Comparison of ENCODE assay signal across 9 cellular contexts in the genomic region with DNA sequence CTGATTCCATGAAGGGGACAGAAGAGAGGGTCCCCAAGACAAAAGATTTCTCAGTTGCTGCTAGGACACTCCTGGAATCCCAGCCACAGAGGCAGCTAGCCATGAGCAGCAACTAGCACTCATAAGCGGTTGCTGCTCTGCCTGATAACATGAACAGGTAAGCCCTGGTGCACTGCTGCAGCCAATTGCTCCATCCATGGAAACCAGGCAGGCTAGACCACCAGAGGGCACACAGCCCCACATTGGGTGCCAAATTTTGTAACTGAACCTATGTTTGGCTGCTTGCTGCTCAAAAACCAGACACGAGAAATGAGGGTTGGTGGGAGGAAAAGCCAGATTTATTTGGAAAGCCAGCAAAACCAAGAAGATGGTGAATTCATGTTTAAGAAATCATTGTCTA.
DNase-seq lines count a peak whose midpoint lies in the region; ATAC-seq and TF ChIP-seq lines count a peak whose summit lies in the region.
"Had no signal": no experiment of that assay in that cellular context is flagged by ENCODE, and none has a peak within 500 bp of the region (broad histone marks: within the 10 kb centered on the region; RNA-seq: fewer than 3 reads in every experiment).

No MANE protein-coding gene starts in this region.

- no peak overlapping the region for H3K4me3 ChIP-seq in astrocyte of the spinal cord (ENCODE audit: low read depth, low read length)
- H3K4me3 ChIP-seq: SK-N-MC had no signal

- TF ChIP-seq CTCF in astrocyte of the spinal cord (IDR thresholded peaks at IDR 0.05; ENCODE audit: low read depth, low read length), result peak; percentile 35

- ATAC-seq in GM18867 (IDR thresholded peaks at IDR 0.05; ENCODE audit: unreplicated experiment) (no peak), HG02938 (IDR thresholded peaks at IDR 0.05; ENCODE audit: unreplicated experiment) (no peak)

- in situ Hi-C loops in astrocyte of the spinal cord (cut with HindIII; ENCODE audit: low sequenced_read_pairs), result no loop called here

- DNase-seq in NCI-H1694 (lab: John Stamatoyannopoulos, UW) (peak; percentile 46), NCI-H1694 treated with DMSO at 0.1 percent for 48 hours (lab: John Stamatoyannopoulos, UW) (no peak), NCI-H69 (lab: John Stamatoyannopoulos, UW) (peak; percentile 61), astrocyte of the spinal cord (ENCODE audit: low read depth, low spot score) (no peak), GM19240 (ENCODE audit: insufficient read length, low spot score) (no peak)
- DNase-seq in stimulated activated CD4-positive, alpha-beta T cell treated with anti-CD3 and anti-CD28 coated beads, Interleukin-1b, Interleukin-23, amount 100 ng/mL, for 4 hours (ENCODE audit: low read depth in 2 of 2), result peak; percentile 15 to 17

Comparison
In these comparisons a context has a peak if more than half of its experiments do, and no peak if none do; other contexts are left out.
1. DNase-seq: peak in NCI-H1694 (single experiment), NCI-H69 (single experiment) and stimulated activated CD4-positive, alpha-beta T cell treated with anti-CD3 and anti-CD28 coated beads, Interleukin-1b, Interleukin-23, amount 100 ng/mL, for 4 hours (2 of 2); none in NCI-H1694 treated with DMSO at 0.1 percent for 48 hours (single experiment), astrocyte of the spinal cord (single experiment) and GM19240 (single experiment).